In genomic region chr20:43655937-43656336, GRCh38 we compare ENCODE assay signal across 13 cellular contexts. TPM values are rescaled to one million over a fixed set of nuclear protein-coding genes. Genes with fewer than 3 reads are reported as not detected.
A peak's percentile ranks its signal among the peaks of the same experiment; 100 is the strongest.
DNase-seq lines count a peak whose midpoint lies in the region; ATAC-seq and TF ChIP-seq lines count a peak whose summit lies in the region.
"Had no signal": no experiment of that assay in that cellular context is flagged by ENCODE, and none has a peak within 500 bp of the region (broad histone marks: within the 10 kb centered on the region; RNA-seq: fewer than 3 reads in every experiment).

No MANE protein-coding gene starts in this region.

- no peak for TF ChIP-seq CTCF in MM.1S (IDR thresholded peaks at IDR 0.05; ENCODE audit: low read length)
- TF ChIP-seq CTCF in neural crest cell (conservative IDR thresholded peaks at IDR 0.05), result no peak

- no peaks in the 10 kb centered on the region for H3K9me2 ChIP-seq in MM.1S (replicated peaks; ENCODE audit: insufficient read depth, low read length)

- H3K27me3 Mint-ChIP-seq in activated T-cell treated with anti-CD3 and anti-CD28 coated beads, Interleukin-2, amount 50 U/mL, for 24 hours, result no peaks in the 10 kb centered on the region
- no peaks in the 10 kb centered on the region for H3K27me3 Mint-ChIP-seq in activated naive CD8-positive, alpha-beta T cell treated with anti-CD3 and anti-CD28 coated beads, Interleukin-2, amount 50 U/mL, for 24 hours
- H3K27me3 Mint-ChIP-seq in neural crest cell (ENCODE audit: low read depth), result no peaks in the 10 kb centered on the region

- H2AFZ ChIP-seq in MM.1S (ENCODE audit: low read length), result peak overlapping the region; percentile 33; the same call in 1 of the 2 replicates

- peaks cover 18% of the 10 kb centered on the region for H3K4me1 Mint-ChIP-seq in activated T-cell treated with anti-CD3 and anti-CD28 coated beads, Interleukin-2, amount 50 U/mL, for 24 hours (ENCODE audit: low read depth)
- peaks cover 24% of the 10 kb centered on the region for H3K4me1 Mint-ChIP-seq in activated naive CD8-positive, alpha-beta T cell treated with anti-CD3 and anti-CD28 coated beads, Interleukin-2, amount 50 U/mL, for 24 hours
- peaks cover 14% of the 10 kb centered on the region for H3K4me1 Mint-ChIP-seq in neural crest cell

- H3K36me3 ChIP-seq in MM.1S (replicated peaks; ENCODE audit: insufficient read depth, low read length), result no peaks in the 10 kb centered on the region

- H3K9me3 ChIP-seq in MM.1S (replicated peaks; ENCODE audit: insufficient read depth, low read length), result no peaks in the 10 kb centered on the region

- peaks cover 8% of the 10 kb centered on the region for H3K36me3 Mint-ChIP-seq in activated T-cell treated with anti-CD3 and anti-CD28 coated beads, Interleukin-2, amount 50 U/mL, for 24 hours (ENCODE audit: low read depth)
- H3K36me3 Mint-ChIP-seq in activated naive CD8-positive, alpha-beta T cell treated with anti-CD3 and anti-CD28 coated beads, Interleukin-2, amount 50 U/mL, for 24 hours (ENCODE audit: low read depth), result no peaks in the 10 kb centered on the region
- no peaks in the 10 kb centered on the region for H3K36me3 Mint-ChIP-seq in neural crest cell (ENCODE audit: low read depth)

- peak overlapping the region; percentile 97; the same call in 1 of the 2 replicates for H3K27ac ChIP-seq in MM.1S (ENCODE audit: low read length)
- H3K27ac ChIP-seq: parathyroid adenoma had no signal

- H3F3A ChIP-seq in MM.1S (ENCODE audit: insufficient read depth, low read length), result peaks cover 19% of the 10 kb centered on the region

- no peaks in the 10 kb centered on the region for H3K27me3 ChIP-seq in MM.1S (replicated peaks; ENCODE audit: insufficient read depth, low read length)

- peak overlapping the region; percentile 80 for H3K27ac Mint-ChIP-seq in activated T-cell treated with anti-CD3 and anti-CD28 coated beads, Interleukin-2, amount 50 U/mL, for 24 hours
- peak overlapping the region; percentile 66 for H3K27ac Mint-ChIP-seq in activated naive CD8-positive, alpha-beta T cell treated with anti-CD3 and anti-CD28 coated beads, Interleukin-2, amount 50 U/mL, for 24 hours
- H3K27ac Mint-ChIP-seq in neural crest cell (ENCODE audit: unreplicated experiment), result no peak overlapping the region

- peak overlapping the region; percentile 91 for H3K4me3 Mint-ChIP-seq in activated T-cell treated with anti-CD3 and anti-CD28 coated beads, Interleukin-2, amount 50 U/mL, for 24 hours
- H3K4me3 Mint-ChIP-seq in activated naive CD8-positive, alpha-beta T cell treated with anti-CD3 and anti-CD28 coated beads, Interleukin-2, amount 50 U/mL, for 24 hours, result peak overlapping the region; percentile 67
- H3K4me3 Mint-ChIP-seq in neural crest cell, result peak overlapping the region; percentile 93

- no peak for DNase-seq in activated T-cell treated with anti-CD3 and anti-CD28 coated beads, Interleukin-2, amount 50 U/mL, for 24 hours
- no peak for DNase-seq in activated T-cell treated with anti-CD3 and anti-CD28 coated beads, Interleukin-2, amount 50 U/mL, for 48 hours
- DNase-seq in MM.1S (no peak), neural crest cell (ENCODE audit: low read depth, low spot score) (no peak), NCI-H1092 treated with DMSO at 0.1 percent for 48 hours (lab: John Stamatoyannopoulos, UW) (no peak), ureter (ENCODE audit: low spot score) (no peak)
- DNase-seq in activated naive CD8-positive, alpha-beta T cell treated with anti-CD3 and anti-CD28 coated beads, Interleukin-2, amount 50 U/mL, for 24 hours, result no peak
- DNase-seq: ACHN, NCI-H2171 treated with DMSO at 0.1 percent for 48 hours had no signal

- no peaks in the 10 kb centered on the region for H3K9me3 Mint-ChIP-seq in activated T-cell treated with anti-CD3 and anti-CD28 coated beads, Interleukin-2, amount 50 U/mL, for 24 hours
- no peaks in the 10 kb centered on the region for H3K9me3 Mint-ChIP-seq in activated naive CD8-positive, alpha-beta T cell treated with anti-CD3 and anti-CD28 coated beads, Interleukin-2, amount 50 U/mL, for 24 hours
- no peaks in the 10 kb centered on the region for H3K9me3 Mint-ChIP-seq in neural crest cell

- H3K4me3 ChIP-seq in MM.1S (ENCODE audit: low read length), result peak overlapping the region; percentile 95

- H3K4me1 ChIP-seq in MM.1S (ENCODE audit: low read length), result peaks cover 9% of the 10 kb centered on the region; the same call in 1 of the 2 replicates
- H3K4me1 ChIP-seq: parathyroid adenoma had no signal

- ATAC-seq in activated naive CD8-positive, alpha-beta T cell treated with anti-CD3 and anti-CD28 coated beads, Interleukin-2, amount 50 U/mL, for 24 hours, result no peak
- no peak for ATAC-seq in GM21576 (IDR thresholded peaks at IDR 0.05; ENCODE audit: unreplicated experiment)
- ATAC-seq: activated CD4-positive, CD25-positive, alpha-beta regulatory T cell treated with anti-CD3 and anti-CD28 coated beads, Interleukin-2, amount 50 U/mL, for 24 hours; SK-N-SH treated with all-trans-retinoic acid at 6 μM for 48 hours had no signal

- H3K9ac ChIP-seq in MM.1S (ENCODE audit: low read length), result peak overlapping the region; percentile 98
- H3K9ac ChIP-seq: parathyroid adenoma had no signal

- peak overlapping the region; percentile 86; the same call in 1 of the 2 replicates for H3K4me2 ChIP-seq in MM.1S (ENCODE audit: low read depth, low read length)

- H3K79me2 ChIP-seq in MM.1S (ENCODE audit: low read length), result no peaks in the 10 kb centered on the region; the same call in 1 of the 2 replicates
- H3K79me2 ChIP-seq: parathyroid adenoma had no signal

- no peaks in the 10 kb centered on the region for H4K20me1 ChIP-seq in MM.1S (ENCODE audit: insufficient read depth, low read length)

RNA-seq across cellular contexts. Expression of gene MYBL2, which starts 11.0 kb away (rescaled TPM):
- 124 TPM in 2 replicates for total RNA-seq in neural crest cell
- total RNA-seq in ureter, result 0.60 TPM

Comparison
In these comparisons a context has a peak if more than half of its experiments do, and no peak if none do; other contexts are left out.
1. RNA of gene MYBL2, which starts 11.0 kb away (total RNA-seq): 124 TPM in neural crest cell; 0.60 TPM in ureter (single experiment); every median in the first group is over 10 times any median in the second.
2. Peak in every context shown above with its lines, with median percentiles within 50 percentile points of each other: H3K4me3 Mint-ChIP-seq.